11 cellular contexts compared by ENCODE assay signal in genomic region chr3:190886945-190887344, GRCh38. TPM values are rescaled to one million over a fixed set of nuclear protein-coding genes. Genes with fewer than 3 reads are reported as not detected.
A peak's percentile ranks its signal among the peaks of the same experiment; 100 is the strongest.
DNase-seq lines count a peak whose midpoint lies in the region; ATAC-seq, FAIRE-seq and TF ChIP-seq lines count a peak whose summit lies in the region.
"Had no signal": no experiment of that assay in that cellular context is flagged by ENCODE, and none has a peak within 500 bp of the region (broad histone marks: within the 10 kb centered on the region; RNA-seq: fewer than 3 reads in every experiment).

No MANE protein-coding gene starts in this region.

- no peak overlapping the region for H3K9ac ChIP-seq in keratinocyte (ENCODE audit: control insufficient read depth, extremely low read depth, insufficient read depth, low read length)

- intact Hi-C loops in sigmoid colon (cut with DNase I), result loop anchor here (10.0 kb wide), 1 partner anchor 168 kb away; no protein-coding TSS in a partner anchor

- H3K36me3 ChIP-seq in keratinocyte (ENCODE audit: control insufficient read depth in 2 of 2, extremely low read depth in 1 of 2, insufficient read depth in 2 of 2, low read length in 2 of 2) (no peaks in the 10 kb centered on the region), sigmoid colon (no peaks in the 10 kb centered on the region)

- H3K79me2 ChIP-seq in keratinocyte (ENCODE audit: control insufficient read depth, insufficient read depth, low read length), result no peaks in the 10 kb centered on the region

- H4K20me1 ChIP-seq in keratinocyte (ENCODE audit: control insufficient read depth, extremely low read depth, insufficient read depth, low read length), result no peaks in the 10 kb centered on the region

- peak; percentile 57 for FAIRE-seq in keratinocyte (lab: Jason Lieb, UNC)

- ATAC-seq in GM19043 (IDR thresholded peaks at IDR 0.05; ENCODE audit: low read depth, unreplicated experiment) (peak; percentile 83), HG02798 (IDR thresholded peaks at IDR 0.05; ENCODE audit: poor library complexity, unreplicated experiment) (peak; percentile 88)

- TF ChIP-seq CTCF in keratinocyte (optimal IDR thresholded peaks at IDR 0.05 in 1 of 3, IDR thresholded peaks at IDR 0.05 in 1 of 3, conservative IDR thresholded peaks at IDR 0.05 in 1 of 3; ENCODE audit: extremely low read depth in 1 of 3, insufficient read depth in 2 of 3, low read length in 3 of 3), result no peak
- no peak for TF ChIP-seq CTCF in sigmoid colon (IDR thresholded peaks at IDR 0.05)

- H3K4me1 ChIP-seq in keratinocyte (ENCODE audit: control insufficient read depth, extremely low read depth, insufficient read depth, low read length), result peaks cover 5% of the 10 kb centered on the region
- H3K4me1 ChIP-seq in sigmoid colon, result no peaks in the 10 kb centered on the region

- H3K27ac ChIP-seq in keratinocyte (ENCODE audit: control insufficient read depth, insufficient read depth, low read length), result no peak overlapping the region
- H3K27ac ChIP-seq in sigmoid colon, result no peak overlapping the region

- dilution Hi-C loops in keratinocyte (cut with MboI; ENCODE audit: extremely low pct_ligation_motif_present, low sequenced_read_pairs), result no loop called here

- H3K4me3 ChIP-seq in keratinocyte (ENCODE audit: control insufficient read depth in 2 of 3, extremely low read depth in 1 of 3, insufficient read depth in 2 of 3, low read depth in 1 of 3, low read length in 3 of 3) (peak overlapping the region in 1 of 3 experiments; percentile 14), sigmoid colon (no peak overlapping the region)

- H3K27me3 ChIP-seq in keratinocyte (ENCODE audit: control insufficient read depth, extremely low read depth, insufficient read depth, low read length) (no peaks in the 10 kb centered on the region), sigmoid colon (no peaks in the 10 kb centered on the region)

- no peak overlapping the region for H2AFZ ChIP-seq in keratinocyte (ENCODE audit: control insufficient read depth, low read length)

- peak; percentile 71 for DNase-seq in KBM-7
- DNase-seq in keratinocyte (ENCODE audit: low read depth, low spot score), result no peak
- no peak for DNase-seq in stimulated activated CD4-positive, alpha-beta T cell treated with anti-CD3 and anti-CD28 coated beads, Interleukin-4, amount 100 ng/mL, for 1 hour
- no peak for DNase-seq in NCI-H2227 treated with DMSO at 0.1 percent for 48 hours (lab: John Stamatoyannopoulos, UW)
- DNase-seq in activated CD4-positive, alpha-beta T cell treated with anti-CD3 and anti-CD28 coated beads, Interleukin-2, amount 50 U/mL, for 48 hours, result no peak
- DNase-seq in sigmoid colon, result no peak
- DNase-seq: NCI-H2029 treated with DMSO at 0.1 percent for 48 hours, T-helper 1 cell had no signal

- no peaks in the 10 kb centered on the region for H3K9me1 ChIP-seq in keratinocyte (ENCODE audit: control insufficient read depth, extremely low read depth, insufficient read depth, low read length)

- 72 to 76% methylated on average over 5 of the region's 5 CpGs for WGBS in sigmoid colon, 2 donors

- in situ Hi-C loops in KBM-7 (cut with MboI; ENCODE audit: low pct_unique_long_range_greater_than_20kb, low sequenced_read_pairs), result no loop called here

- TF ChIP-seq EP300 in sigmoid colon (IDR thresholded peaks at IDR 0.05), result no peak

- H3K4me2 ChIP-seq in keratinocyte (ENCODE audit: control insufficient read depth, extremely low read depth, insufficient read depth, low read depth, low read length), result peak overlapping the region; percentile 51

- H3K9me3 ChIP-seq in keratinocyte (ENCODE audit: control insufficient read depth, low read depth, low read length) (no peaks in the 10 kb centered on the region), sigmoid colon (no peaks in the 10 kb centered on the region)

- no peak for TF ChIP-seq POLR2A in sigmoid colon (IDR thresholded peaks at IDR 0.05)

RNA-seq across cellular contexts. Expression of gene GMNC, which starts 24.5 kb away (rescaled TPM):
- 0.04 TPM in 1 of 3 replicates, not detected in the others for polyA plus RNA-seq in keratinocyte
- polyA plus RNA-seq in keratinocyte (2011; ENCODE audit: low read depth), result not detected
- not detected in 2 replicates for polyA plus RNA-seq in keratinocyte (2011; cell fraction: cytosol; rRNA removed)
- polyA plus RNA-seq in keratinocyte (2011; cell fraction: nucleus; rRNA removed), result 0.03 TPM in 1 of 2 replicates, not detected in the other
- polyA plus RNA-seq in keratinocyte (2012; ENCODE audit: low replicate concordance), result not detected in 2 replicates
- not detected in 3 replicates for polyA minus RNA-seq in keratinocyte
- not detected for polyA minus RNA-seq in keratinocyte (2011; cell fraction: cytosol; rRNA and poly(A)+ RNA removed)
- not detected in 2 replicates for polyA minus RNA-seq in keratinocyte (2011; cell fraction: nucleus; rRNA and poly(A)+ RNA removed)
- total RNA-seq in sigmoid colon, result not detected
- under 1 TPM in 1 of 3 donors, not detected in 2; 0.01 TPM for polyA plus RNA-seq in sigmoid colon
- total RNA-seq: dermis microvascular lymphatic vessel endothelial cell had no signal
